Comparison of ENCODE assay signal across 18 cellular contexts in the genomic region with DNA sequence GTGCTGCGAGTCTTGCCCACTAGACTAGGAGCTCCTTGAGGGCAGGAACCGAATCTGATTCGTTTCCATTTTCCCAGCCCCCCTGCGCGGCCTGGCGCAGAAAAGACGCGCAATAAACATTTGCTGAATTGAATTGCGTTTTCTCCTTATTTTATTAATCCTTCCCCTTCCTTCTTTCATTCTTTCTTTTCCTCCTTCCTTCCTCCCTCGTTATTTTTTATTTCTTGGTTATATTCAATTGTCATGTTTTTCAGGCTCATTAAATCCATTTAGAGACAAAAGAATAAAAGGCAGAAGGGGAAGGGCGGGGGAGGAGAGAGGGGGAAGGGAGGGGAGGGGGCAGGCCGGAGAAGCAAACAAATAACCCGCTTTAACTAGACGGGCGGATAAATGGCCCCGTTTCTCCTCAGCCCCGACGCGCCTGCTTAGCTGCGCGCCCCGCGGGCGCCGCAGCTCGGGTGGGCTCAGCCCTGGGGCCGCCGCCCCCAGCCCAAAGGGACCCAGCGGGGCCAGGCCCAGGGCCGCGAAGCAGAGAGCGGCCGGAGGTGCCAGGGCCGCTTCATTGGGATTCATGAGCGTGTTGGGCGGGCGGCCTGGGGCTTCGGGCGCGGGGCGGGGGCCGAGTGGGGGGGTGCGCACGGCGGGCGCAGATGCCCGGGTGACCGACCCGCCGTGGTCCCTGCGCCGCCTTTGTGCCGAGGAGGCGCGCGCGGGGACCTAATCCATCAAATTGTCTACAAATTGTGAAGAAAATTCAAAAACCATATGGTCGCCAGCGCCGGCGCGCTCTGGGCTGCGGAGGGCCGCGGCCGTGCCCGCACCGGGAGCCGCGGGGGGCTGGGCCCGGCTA. TPM values are rescaled to one million over a fixed set of nuclear protein-coding genes. Genes with fewer than 3 reads are reported as not detected.
DNase-seq lines count a peak whose midpoint lies in the region; ATAC-seq, FAIRE-seq and TF ChIP-seq lines count a peak whose summit lies in the region.
"Had no signal": no experiment of that assay in that cellular context is flagged by ENCODE, and none has a peak within 500 bp of the region (broad histone marks: within the 10 kb centered on the region; RNA-seq: fewer than 3 reads in every experiment).

No MANE protein-coding gene starts in this region.

- POLR2A ChIA-PET in WTC11 (lab: Charles Lee): no interaction called here
- POLR2A ChIA-PET in naive thymus-derived CD4-positive, alpha-beta T cell (lab: Charles Lee): no interaction called here

- no peak for DNase-seq in right cardiac atrium
- DNase-seq in left cardiac atrium: no peak
- peak; percentile 47 for DNase-seq in WTC11 (ENCODE audit: low spot score)
- DNase-seq in naive thymus-derived CD4-positive, alpha-beta T cell: no peak
- DNase-seq in small intestine: no peak
- DNase-seq: activated CD4-positive, alpha-beta memory T cell treated with anti-CD3 and anti-CD28 coated beads, Interleukin-2, amount 10 ng/mL, durations not matched to agents 7 days and 5 days; activated effector memory CD4-positive, alpha-beta T cell treated with Interleukin-2 at 50 U/mL for 16 hours; HFFc6; NCI-H187 treated with DMSO at 0.1 percent for 48 hours had no signal

- peaks cover 54% of the 10 kb centered on the region for H3K4me1 Mint-ChIP-seq in WTC11
- peaks cover 31 to 50% (median 39%) of the 10 kb centered on the region in 7 donors for H3K4me1 Mint-ChIP-seq in naive thymus-derived CD4-positive, alpha-beta T cell

- H3K36me3 Mint-ChIP-seq in WTC11: no peaks in the 10 kb centered on the region
- H3K36me3 Mint-ChIP-seq in naive thymus-derived CD4-positive, alpha-beta T cell: peaks cover 0 to 7% (median 0%) of the 10 kb centered on the region in 5 donors
- H3K36me3 Mint-ChIP-seq: brain had no signal

- WGBS in right cardiac atrium: 3% methylated on average over 71 of the region's 71 CpGs
- 5 to 12% (median 11%) methylated on average over 38 to 71 of the region's 71 CpGs for WGBS in small intestine, 3 donors

- H3K4me3 Mint-ChIP-seq in WTC11: peak overlapping the region; percentile 47
- peak overlapping the region in 7 of 10 donors; percentile 24 to 80 (median 34) for H3K4me3 Mint-ChIP-seq in naive thymus-derived CD4-positive, alpha-beta T cell
- H3K4me3 Mint-ChIP-seq: activated CD4-positive, alpha-beta memory T cell treated with anti-CD3 and anti-CD28 coated beads, Interleukin-2, amount 10 ng/mL, durations not matched to agents 7 days and 5 days had no signal

- intact Hi-C loops in right cardiac atrium (cut with DNase I) (no loop called here), left cardiac atrium (cut with DNase I) (no loop called here)
- intact Hi-C loops in naive thymus-derived CD4-positive, alpha-beta T cell (cut with micrococcal nuclease): loop anchor here in 1 of 2 donors (5.0 to 10.0 kb wide), 3 partner anchors 399 to 1687 kb away; no protein-coding TSS in a partner anchor

- peak overlapping the region; percentile 23 for H3K4me3 ChIP-seq in right cardiac atrium (ENCODE audit: low read length)
- H3K4me3 ChIP-seq in naive thymus-derived CD4-positive, alpha-beta T cell (ENCODE audit: low read length): no peak overlapping the region
- H3K4me3 ChIP-seq in small intestine (ENCODE audit: low read depth in 1 of 2, low read length in 2 of 2): no peak overlapping the region
- H3K4me3 ChIP-seq: BLaER1, GM12878 had no signal

- FAIRE-seq in small intestine (lab: Jason Lieb, UNC): no peak
- FAIRE-seq: GM12878 had no signal

- peaks cover 2% of the 10 kb centered on the region for H3K4me1 ChIP-seq in right cardiac atrium (ENCODE audit: control insufficient read depth, insufficient read depth, low read length)
- H3K4me1 ChIP-seq in naive thymus-derived CD4-positive, alpha-beta T cell (ENCODE audit: control insufficient read depth in 2 of 2, insufficient read depth in 2 of 2, low read length in 2 of 2): peaks cover 32 to 56% of the 10 kb centered on the region in 2 donors
- peaks cover 0 to 10% of the 10 kb centered on the region in 2 donors for H3K4me1 ChIP-seq in small intestine (ENCODE audit: control insufficient read depth in 2 of 2, insufficient read depth in 1 of 2, low read depth in 1 of 2, low read length in 1 of 2)
- H3K4me1 ChIP-seq: BLaER1 had no signal

- no peaks in the 10 kb centered on the region for H3K27me3 ChIP-seq in right cardiac atrium (ENCODE audit: control insufficient read depth, insufficient read depth)
- H3K27me3 ChIP-seq in naive thymus-derived CD4-positive, alpha-beta T cell (ENCODE audit: control insufficient read depth in 2 of 2, insufficient read depth in 2 of 2, low read length in 2 of 2): peaks cover 14 to 56% of the 10 kb centered on the region in 2 donors
- H3K27me3 ChIP-seq in small intestine (ENCODE audit: control insufficient read depth in 2 of 2, insufficient read depth in 2 of 2, low read length in 2 of 2): peaks cover 23 to 73% of the 10 kb centered on the region in 2 donors

- ATAC-seq in right cardiac atrium (no peak), left cardiac atrium (no peak), WTC11 (no peak), GM18868 (IDR thresholded peaks at IDR 0.05; ENCODE audit: unreplicated experiment) (no peak), HG03095 (IDR thresholded peaks at IDR 0.05; ENCODE audit: unreplicated experiment) (no peak), GM19328 (IDR thresholded peaks at IDR 0.05; ENCODE audit: unreplicated experiment) (no peak)
- ATAC-seq in naive thymus-derived CD4-positive, alpha-beta T cell: no peak

- H3K27ac ChIP-seq in right cardiac atrium (ENCODE audit: low read length) (no peak overlapping the region), small intestine (ENCODE audit: low read depth in 1 of 2, low read length in 1 of 2) (no peak overlapping the region)
- no peak overlapping the region for H3K27ac ChIP-seq in naive thymus-derived CD4-positive, alpha-beta T cell (ENCODE audit: low read depth, low read length)
- H3K27ac ChIP-seq: BLaER1, HL-60, neutrophil had no signal

- CTCF ChIA-PET in WTC11 (lab: Charles Lee): interaction anchor here (0.7 to 2.8 kb wide), 10 partner anchors 10 to 479 kb away, joined by 3 to 15 read pairs (median 5); a partner anchor contains a TSS
- CTCF ChIA-PET in naive thymus-derived CD4-positive, alpha-beta T cell (lab: Charles Lee): no interaction called here

- no peak overlapping the region for H3K27ac Mint-ChIP-seq in WTC11
- peak overlapping the region in 2 of 9 donors; percentile 54 to 80 for H3K27ac Mint-ChIP-seq in naive thymus-derived CD4-positive, alpha-beta T cell
- H3K27ac Mint-ChIP-seq: HFFc6 had no signal

- no peak for TF ChIP-seq CTCF in WTC11 (IDR thresholded peaks at IDR 0.05)

- H3K9me3 Mint-ChIP-seq in WTC11: no peaks in the 10 kb centered on the region
- H3K9me3 Mint-ChIP-seq in naive thymus-derived CD4-positive, alpha-beta T cell: peaks cover 0 to 3% (median 0%) of the 10 kb centered on the region in 11 donors
- H3K9me3 Mint-ChIP-seq: activated CD4-positive, alpha-beta memory T cell treated with anti-CD3 and anti-CD28 coated beads, Interleukin-2, amount 10 ng/mL, durations not matched to agents 7 days and 5 days; HFFc6 had no signal

- H3K36me3 ChIP-seq in naive thymus-derived CD4-positive, alpha-beta T cell (ENCODE audit: control insufficient read depth in 2 of 3, insufficient read depth in 3 of 3, low read length in 3 of 3): no peaks in the 10 kb centered on the region
- H3K36me3 ChIP-seq in small intestine (ENCODE audit: control insufficient read depth in 2 of 2, insufficient read depth in 2 of 2, low read length in 2 of 2): no peaks in the 10 kb centered on the region
- H3K36me3 ChIP-seq: BLaER1, neutrophil had no signal

- peaks cover 96% of the 10 kb centered on the region for H3K27me3 Mint-ChIP-seq in WTC11 (ENCODE audit: low read depth)
- peaks cover 71 to 84% (median 79%) of the 10 kb centered on the region in 5 donors for H3K27me3 Mint-ChIP-seq in naive thymus-derived CD4-positive, alpha-beta T cell

- H3K9me3 ChIP-seq in right cardiac atrium (ENCODE audit: control insufficient read depth, low read length) (no peaks in the 10 kb centered on the region), small intestine (ENCODE audit: control insufficient read depth, low read depth) (no peaks in the 10 kb centered on the region)
- H3K9me3 ChIP-seq in naive thymus-derived CD4-positive, alpha-beta T cell (ENCODE audit: control insufficient read depth in 2 of 3, low read length in 3 of 3): no peaks in the 10 kb centered on the region
- H3K9me3 ChIP-seq: neutrophil had no signal

TF ChIP-seq in WTC11, 78 proteins besides CTCF, POLR2A, EP300 and RAD21 (continues in another document):
- TF ChIP-seq, protein P1, sequence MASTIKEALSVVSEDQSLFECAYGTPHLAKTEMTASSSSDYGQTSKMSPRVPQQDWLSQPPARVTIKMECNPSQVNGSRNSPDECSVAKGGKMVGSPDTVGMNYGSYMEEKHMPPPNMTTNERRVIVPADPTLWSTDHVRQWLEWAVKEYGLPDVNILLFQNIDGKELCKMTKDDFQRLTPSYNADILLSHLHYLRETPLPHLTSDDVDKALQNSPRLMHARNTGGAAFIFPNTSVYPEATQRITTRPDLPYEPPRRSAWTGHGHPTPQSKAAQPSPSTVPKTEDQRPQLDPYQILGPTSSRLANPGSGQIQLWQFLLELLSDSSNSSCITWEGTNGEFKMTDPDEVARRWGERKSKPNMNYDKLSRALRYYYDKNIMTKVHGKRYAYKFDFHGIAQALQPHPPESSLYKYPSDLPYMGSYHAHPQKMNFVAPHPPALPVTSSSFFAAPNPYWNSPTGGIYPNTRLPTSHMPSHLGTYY (CRISPR knock-in tag; IDR thresholded peaks at IDR 0.05): no peak
- TF ChIP-seq, protein P2, sequence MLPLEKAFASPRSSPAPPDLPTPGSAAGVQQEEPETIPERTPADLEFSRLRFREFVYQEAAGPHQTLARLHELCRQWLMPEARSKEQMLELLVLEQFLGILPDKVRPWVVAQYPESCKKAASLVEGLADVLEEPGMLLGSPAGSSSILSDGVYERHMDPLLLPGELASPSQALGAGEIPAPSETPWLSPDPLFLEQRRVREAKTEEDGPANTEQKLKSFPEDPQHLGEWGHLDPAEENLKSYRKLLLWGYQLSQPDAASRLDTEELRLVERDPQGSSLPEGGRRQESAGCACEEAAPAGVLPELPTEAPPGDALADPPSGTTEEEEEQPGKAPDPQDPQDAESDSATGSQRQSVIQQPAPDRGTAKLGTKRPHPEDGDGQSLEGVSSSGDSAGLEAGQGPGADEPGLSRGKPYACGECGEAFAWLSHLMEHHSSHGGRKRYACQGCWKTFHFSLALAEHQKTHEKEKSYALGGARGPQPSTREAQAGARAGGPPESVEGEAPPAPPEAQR (CRISPR knock-in tag; IDR thresholded peaks at IDR 0.05): no peak
- no peak for TF ChIP-seq GABPB1 (CRISPR knock-in tag; IDR thresholded peaks at IDR 0.05)

RNA-seq across cellular contexts. Expression of a gene that starts 5.0 kb away (rescaled TPM):
- total RNA-seq in right cardiac atrium: not detected
- polyA plus RNA-seq in right cardiac atrium: not detected
- not detected for total RNA-seq in left cardiac atrium
- not detected in 3 replicates for total RNA-seq in WTC11 (2021)
- not detected for total RNA-seq in naive thymus-derived CD4-positive, alpha-beta T cell
- polyA plus RNA-seq in naive thymus-derived CD4-positive, alpha-beta T cell: not detected
- polyA plus RNA-seq in small intestine: not detected
- total RNA-seq: activated CD4-positive, alpha-beta memory T cell treated with anti-CD3 and anti-CD28 coated beads, Interleukin-2, amount 10 ng/mL, durations not matched to agents 7 days and 5 days; GM12878; HFFc6; liver had no signal
- polyA plus RNA-seq: GM12878, liver had no signal
